ENCODE assay signal across 8 cellular contexts in the genomic region with DNA sequence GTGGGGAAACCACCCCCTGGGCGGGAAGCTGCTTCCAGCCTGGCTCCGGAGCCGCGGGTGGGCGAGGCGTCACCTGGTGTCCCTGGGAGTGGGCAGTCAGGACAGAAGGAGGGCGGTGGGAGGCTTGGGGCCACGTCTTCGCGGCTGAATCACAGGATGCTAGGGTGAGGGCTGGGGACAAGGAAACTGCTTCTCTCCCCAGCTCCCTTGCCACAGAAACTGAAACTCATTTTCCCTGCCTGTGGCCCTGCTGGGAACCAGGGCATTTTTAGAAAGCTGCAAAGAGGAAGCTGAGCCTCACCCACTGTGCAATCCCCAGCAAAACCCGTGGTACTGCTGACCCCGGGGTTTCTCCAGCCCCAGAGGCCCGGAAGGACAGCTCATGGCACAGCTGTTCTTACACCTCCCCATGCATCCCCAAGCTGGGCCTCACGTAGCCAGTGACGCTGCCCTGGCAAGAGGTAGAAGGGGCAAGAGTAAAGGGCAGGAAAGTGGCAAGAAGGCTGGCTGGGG. TPM values are rescaled to one million over a fixed set of nuclear protein-coding genes. Genes with fewer than 3 reads are reported as not detected.
DNase-seq lines count a peak whose midpoint lies in the region; ATAC-seq and TF ChIP-seq lines count a peak whose summit lies in the region.

No MANE protein-coding gene starts in this region.

- no peaks in the 10 kb centered on the region for H3K36me3 Mint-ChIP-seq in HFFc6 (ENCODE audit: low read depth)

- POLR2A ChIA-PET in OCI-LY7 (lab: Charles Lee) = interaction anchor here (0.6 to 6.3 kb wide), 11 partner anchors 7 to 649 kb away, joined by 3 to 50 read pairs (median 3); partner anchors contain the start of genes AANAT, RHBDF2 and UBE2O

- H2AFZ ChIP-seq in OCI-LY7 (ENCODE audit: low read length) = no peak overlapping the region

- no peak for TF ChIP-seq CTCF in HFFc6 (IDR thresholded peaks at IDR 0.05)
- TF ChIP-seq CTCF in OCI-LY7 (conservative IDR thresholded peaks at IDR 0.05; ENCODE audit: low read length) = no peak
- TF ChIP-seq CTCF in right atrium auricular region (IDR thresholded peaks at IDR 0.05) = no peak

- H3K36me3 ChIP-seq in OCI-LY7 (ENCODE audit: insufficient read depth, low read length) = peaks cover 20% of the 10 kb centered on the region; the same call in 1 of the 2 replicates
- no peaks in the 10 kb centered on the region for H3K36me3 ChIP-seq in right atrium auricular region
- no peaks in the 10 kb centered on the region for H3K36me3 ChIP-seq in skeletal muscle tissue (ENCODE audit: control insufficient read depth in 3 of 3, insufficient read depth in 3 of 3, low read length in 3 of 3)

- H4K20me1 ChIP-seq in OCI-LY7 (ENCODE audit: insufficient read depth, low read length) = no peaks in the 10 kb centered on the region

- peak overlapping the region; percentile 74 for H3K4me3 Mint-ChIP-seq in HFFc6

- H3K27ac Mint-ChIP-seq in HFFc6 = peak overlapping the region; percentile 78

- H3K9me2 ChIP-seq in OCI-LY7 (ENCODE audit: insufficient read depth, low read length) = no peaks in the 10 kb centered on the region

- BruUV-seq in OCI-LY7 (replicated peaks; lab: Mats Ljungman, UMichigan) = no TSS peak

- no peaks in the 10 kb centered on the region for H3K27me3 ChIP-seq in right atrium auricular region
- H3K27me3 ChIP-seq in skeletal muscle tissue (ENCODE audit: control insufficient read depth in 3 of 3, insufficient read depth in 3 of 3, low read length in 3 of 3) = no peaks in the 10 kb centered on the region

- H3K9me3 ChIP-seq in OCI-LY7 (ENCODE audit: low read length) (no peaks in the 10 kb centered on the region), right atrium auricular region (no peaks in the 10 kb centered on the region), skeletal muscle tissue (ENCODE audit: control insufficient read depth in 3 of 3, low read length in 3 of 3) (no peaks in the 10 kb centered on the region)

- H3K79me2 ChIP-seq in OCI-LY7 (ENCODE audit: insufficient read depth, low read depth, low read length) = peaks cover 19% of the 10 kb centered on the region

- H3K4me1 ChIP-seq in OCI-LY7 (ENCODE audit: insufficient read depth, low read length, poor library complexity, severe bottlenecking) (peaks cover 85% of the 10 kb centered on the region), right atrium auricular region (peaks cover 0 to 67% of the 10 kb centered on the region in 2 donors), skeletal muscle tissue (ENCODE audit: control insufficient read depth in 3 of 3, insufficient read depth in 3 of 3, low read length in 3 of 3) (peaks cover 26 to 60% (median 54%) of the 10 kb centered on the region in 3 donors)

- peak overlapping the region; percentile 98 for H3K4me2 ChIP-seq in OCI-LY7 (ENCODE audit: low read length)

- H3K9me3 Mint-ChIP-seq in HFFc6 = no peaks in the 10 kb centered on the region

- peaks cover 25% of the 10 kb centered on the region for H3K4me1 Mint-ChIP-seq in HFFc6 (ENCODE audit: low read depth)

- H3K27ac ChIP-seq in OCI-LY7 (ENCODE audit: low read depth, low read length, poor library complexity, severe bottlenecking) = peak overlapping the region; percentile 83
- H3K27ac ChIP-seq in right atrium auricular region = peak overlapping the region; percentile 71 to 72
- peak overlapping the region; percentile 74 for H3K27ac ChIP-seq in skeletal muscle tissue (ENCODE audit: low read depth, low read length)

- intact Hi-C loops in OCI-LY7 (cut with micrococcal nuclease; ENCODE audit: unreplicated experiment) = loop anchor here (1.0 to 10.0 kb wide), 3 partner anchors 11 to 952 kb away; partner anchors contain the start of gene UBALD2

- DNase-seq in HFFc6 = peak; percentile 72
- peak; percentile 81 for DNase-seq in OCI-LY7 (ENCODE audit: low spot score)
- DNase-seq in amniotic stem cell (lab: John Stamatoyannopoulos, UW) = peak; percentile 35
- DNase-seq in right atrium auricular region (ENCODE audit: low spot score) = peak; percentile 86
- DNase-seq in ecto neural progenitor cell (ENCODE audit: low spot score) = no peak
- no peak for DNase-seq in RKO (ENCODE audit: low spot score)

- H3K4me3 ChIP-seq in OCI-LY7 (ENCODE audit: low read depth, low read length, poor library complexity, severe bottlenecking) = peak overlapping the region; percentile 41
- no peak overlapping the region for H3K4me3 ChIP-seq in right atrium auricular region
- peak overlapping the region in 2 of 3 donors; percentile 32 to 49 for H3K4me3 ChIP-seq in skeletal muscle tissue (ENCODE audit: low read length in 3 of 3)

- peak; percentile 44 for ATAC-seq in GM18498 (IDR thresholded peaks at IDR 0.05; ENCODE audit: unreplicated experiment)

- peak overlapping the region; percentile 53 to 62 (median 59) for H3K9ac ChIP-seq in skeletal muscle tissue (ENCODE audit: low read depth in 1 of 3, low read length in 3 of 3)

- CTCF ChIA-PET in OCI-LY7 (lab: Charles Lee; ENCODE audit: unreplicated experiment) = interaction anchor here (0.7 to 2.9 kb wide), 7 partner anchors 10 to 35 kb away, joined by 3 to 15 read pairs (median 4); partner anchors contain the start of gene AANAT

- H3K27me3 Mint-ChIP-seq in HFFc6 (ENCODE audit: insufficient read depth) = no peaks in the 10 kb centered on the region; the same call in 1 of the 2 replicates

RNA-seq across cellular contexts. Expression of gene RHBDF2, which starts 8.2 kb away (rescaled TPM):
- 10 to 100 TPM in 2 of 6 experiments, 1 to 10 TPM in 4; 7.1 to 13.1 (median 9.4) TPM for total RNA-seq in HFFc6 (2021; fragmentation: NEBNext Ultra II Directional; extraction: Animal tissue kit (Norgen Biotek cat#: 25700))
- 122 and 144 TPM in 2 replicates for total RNA-seq in OCI-LY7 (2014; rRNA removed; shearing (Covaris generic))
- 158 and 173 TPM in 2 replicates for total RNA-seq in OCI-LY7 (2022)
- 10 to 100 TPM; 13.6 to 14.8 TPM for total RNA-seq in right atrium auricular region
- 3.7 TPM for total RNA-seq in skeletal muscle tissue

RNA-seq across cellular contexts. Expression of gene AANAT, which starts 25.6 kb away (rescaled TPM):
- total RNA-seq in HFFc6 (2021; fragmentation: NEBNext Ultra II Directional; extraction: Animal tissue kit (Norgen Biotek cat#: 25700)) = under 1 TPM in 1 of 6 experiments, not detected in 5; 0.21 TPM
- not detected in 2 replicates for total RNA-seq in OCI-LY7 (2014; rRNA removed; shearing (Covaris generic))
- total RNA-seq in OCI-LY7 (2022) (not detected in 2 replicates), right atrium auricular region (not detected), skeletal muscle tissue (not detected)

RNA-seq across cellular contexts. Expression of gene UBE2O, which starts 40.1 kb away (rescaled TPM):
- total RNA-seq in HFFc6 (2021; fragmentation: NEBNext Ultra II Directional; extraction: Animal tissue kit (Norgen Biotek cat#: 25700)) = 10 to 100 TPM; 24.3 to 26.0 (median 24.5) TPM
- 43.4 and 55.1 TPM in 2 replicates for total RNA-seq in OCI-LY7 (2014; rRNA removed; shearing (Covaris generic))
- total RNA-seq in OCI-LY7 (2022) = 71.0 and 79.6 TPM in 2 replicates
- 10 to 100 TPM; 19.5 to 21.8 TPM for total RNA-seq in right atrium auricular region
- total RNA-seq in skeletal muscle tissue = 20.9 TPM

RNA-seq across cellular contexts. Expression of gene CYGB, which starts 44.5 kb away (rescaled TPM):
- total RNA-seq in HFFc6 (2021; fragmentation: NEBNext Ultra II Directional; extraction: Animal tissue kit (Norgen Biotek cat#: 25700)) = under 1 TPM; 0.26 to 0.66 (median 0.33) TPM
- total RNA-seq in OCI-LY7 (2014; rRNA removed; shearing (Covaris generic)) = 0.33 and 0.57 TPM in 2 replicates
- 0.22 and 0.44 TPM in 2 replicates for total RNA-seq in OCI-LY7 (2022)
- total RNA-seq in right atrium auricular region = 10 to 100 TPM; 23.0 to 48.7 TPM
- 8.9 TPM for total RNA-seq in skeletal muscle tissue

RNA-seq across cellular contexts. Expression of gene PRCD, which starts 46.8 kb away (rescaled TPM):
- not detected for total RNA-seq in HFFc6 (2021; fragmentation: NEBNext Ultra II Directional; extraction: Animal tissue kit (Norgen Biotek cat#: 25700))
- total RNA-seq in OCI-LY7 (2014; rRNA removed; shearing (Covaris generic)) = 5.7 and 6.3 TPM in 2 replicates
- total RNA-seq in OCI-LY7 (2022) (11.7 and 15.9 TPM in 2 replicates), right atrium auricular region (1 to 10 TPM; 2.1 to 3.5 TPM), skeletal muscle tissue (0.52 TPM)

Comparison
In these comparisons a context has a peak if more than half of its experiments do, and no peak if none do; other contexts are left out.
1. DNase-seq: peak in HFFc6 (single experiment), OCI-LY7 (single experiment), amniotic stem cell (single experiment) and right atrium auricular region (single experiment); none in ecto neural progenitor cell (single experiment) and RKO (single experiment).
2. H3K4me3 ChIP-seq: peak in OCI-LY7 (single experiment) and skeletal muscle tissue (2 of 3); none in right atrium auricular region (0 of 2).
3. RNA of gene RHBDF2, which starts 8.2 kb away (total RNA-seq): 122 to 173 TPM in OCI-LY7; 13.6 to 14.8 TPM in right atrium auricular region, 7.1 to 13.1 TPM in HFFc6 and 3.7 TPM in skeletal muscle tissue (single experiment); every median in the first group is over 4 times any median in the second.
4. Peak in every context shown above with its lines, with median percentiles within 50 percentile points of each other: H3K27ac ChIP-seq.